9 cellular contexts compared by ENCODE assay signal in the genomic region with DNA sequence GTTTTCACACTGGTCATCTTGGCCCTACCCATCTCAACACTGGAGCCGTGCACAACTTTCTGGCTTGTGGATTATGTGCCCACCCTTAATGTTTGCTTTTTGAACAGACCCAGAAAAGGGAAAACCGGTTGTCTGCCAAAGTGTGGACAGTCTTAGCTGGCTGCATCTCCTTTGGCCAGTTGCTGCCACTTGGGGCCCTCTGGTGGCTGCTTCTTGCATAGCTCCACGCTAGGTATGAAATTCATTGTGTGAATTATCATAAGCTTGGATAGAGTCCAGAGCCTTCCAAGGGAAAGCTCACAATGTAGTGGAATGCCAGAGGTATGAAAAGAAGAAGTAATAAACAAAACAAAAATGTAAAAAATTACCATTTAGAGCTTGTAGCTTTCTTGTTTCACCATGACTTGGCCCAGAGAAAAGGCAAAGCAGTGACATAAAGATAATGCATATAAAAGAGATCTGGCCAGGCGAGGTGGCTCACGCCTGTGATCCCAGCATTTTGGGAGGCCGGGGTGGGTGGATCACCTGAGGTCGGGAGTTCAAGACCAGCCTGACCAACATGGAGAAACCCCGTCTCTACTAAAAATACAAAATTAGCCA. TPM values are rescaled to one million over a fixed set of nuclear protein-coding genes. Genes with fewer than 3 reads are reported as not detected.
A peak's percentile ranks its signal among the peaks of the same experiment; 100 is the strongest.
DNase-seq lines count a peak whose midpoint lies in the region; ATAC-seq, FAIRE-seq and TF ChIP-seq lines count a peak whose summit lies in the region.
"Had no signal": no experiment of that assay in that cellular context is flagged by ENCODE, and none has a peak within 500 bp of the region (broad histone marks: within the 10 kb centered on the region; RNA-seq: fewer than 3 reads in every experiment).

No MANE protein-coding gene starts in this region.

- H3K36me3 ChIP-seq in brain microvascular endothelial cell (replicated peaks): no peaks in the 10 kb centered on the region
- H3K36me3 ChIP-seq in kidney (ENCODE audit: control insufficient read depth in 1 of 2, insufficient read depth in 2 of 2, low read length in 2 of 2): no peaks in the 10 kb centered on the region
- H3K36me3 ChIP-seq: BLaER1 treated with 17β-estradiol and CSF1 and Interleukin-3, amounts not matched to agents 10 nM and 100 nM had no signal

- peak; percentile 97 for TF ChIP-seq CTCF in brain microvascular endothelial cell (IDR thresholded peaks at IDR 0.05; ENCODE audit: low read depth, low read length, missing control alignments)
- TF ChIP-seq CTCF in kidney (IDR thresholded peaks at IDR 0.05; ENCODE audit: borderline replicate concordance, extremely low read depth, insufficient read depth): peak; percentile 81

- H3K9me3 ChIP-seq in kidney (ENCODE audit: control insufficient read depth in 1 of 2, low read length in 2 of 2): no peaks in the 10 kb centered on the region

- in situ Hi-C loops in brain microvascular endothelial cell (cut with HindIII; ENCODE audit: low pct_ligation_motif_present, low sequenced_read_pairs): no loop called here

- ATAC-seq in GM21737 (IDR thresholded peaks at IDR 0.05; ENCODE audit: unreplicated experiment): peak; percentile 74

- DNase-seq in NCI-H1436 (lab: John Stamatoyannopoulos, UW): peak; percentile 28
- DNase-seq in NCI-H1436 treated with DMSO at 0.1 percent for 48 hours (lab: John Stamatoyannopoulos, UW): no peak
- DNase-seq in LHCN-M2 (ENCODE audit: low read depth): peak; percentile 54
- DNase-seq in T1000 (lab: John Stamatoyannopoulos, UW): peak; percentile 6
- peak; percentile 82 for DNase-seq in brain microvascular endothelial cell
- DNase-seq in kidney: no peak
- peak; percentile 74 to 78 for DNase-seq in stimulated activated CD4-positive, alpha-beta T cell treated with anti-CD3 and anti-CD28 coated beads, Interleukin-2, amount 100 ng/mL, for 24 hours

- intact Hi-C loops in kidney (cut with DNase I): no loop called here

- H3K27me3 ChIP-seq in brain microvascular endothelial cell (replicated peaks): no peaks in the 10 kb centered on the region
- H3K27me3 ChIP-seq: BLaER1 treated with 17β-estradiol and CSF1 and Interleukin-3, amounts not matched to agents 10 nM and 100 nM had no signal

- no peak overlapping the region for H3K9ac ChIP-seq in kidney (ENCODE audit: low read length in 2 of 2)
- H3K9ac ChIP-seq: BLaER1 treated with 17β-estradiol and CSF1 and Interleukin-3, amounts not matched to agents 10 nM and 100 nM had no signal

- peak; percentile 47 for FAIRE-seq in kidney (lab: Jason Lieb, UNC)

- H3K27ac ChIP-seq in brain microvascular endothelial cell (no peak overlapping the region), kidney (ENCODE audit: low read depth in 2 of 2, low read length in 2 of 2) (no peak overlapping the region)
- H3K27ac ChIP-seq: BLaER1 treated with 17β-estradiol and CSF1 and Interleukin-3, amounts not matched to agents 10 nM and 100 nM had no signal

- H3K4me3 ChIP-seq in brain microvascular endothelial cell (ENCODE audit: low read depth, low read length): no peak overlapping the region
- no peak overlapping the region for H3K4me3 ChIP-seq in kidney (ENCODE audit: low read length in 2 of 2)
- H3K4me3 ChIP-seq: BLaER1 treated with 17β-estradiol and CSF1 and Interleukin-3, amounts not matched to agents 10 nM and 100 nM had no signal

- no peaks in the 10 kb centered on the region for H3K4me1 ChIP-seq in kidney (ENCODE audit: control insufficient read depth in 1 of 2, insufficient read depth in 1 of 2, low read depth in 1 of 2, low read length in 2 of 2)

RNA-seq across cellular contexts. Expression of a gene that starts 12.5 kb away (rescaled TPM):
- total RNA-seq in LHCN-M2 (2014; rRNA removed) (not detected in 2 replicates), kidney (not detected)
- not detected for polyA plus RNA-seq in LHCN-M2 (2012)
- not detected for polyA plus RNA-seq in kidney (ENCODE audit: insufficient read depth, low read depth, low replicate concordance)

RNA-seq across cellular contexts. Expression of a gene that starts 31.3 kb away (rescaled TPM):
- not detected in 2 replicates for total RNA-seq in LHCN-M2 (2014; rRNA removed)
- polyA plus RNA-seq in LHCN-M2 (2012): not detected
- 1.8 TPM for total RNA-seq in kidney
- polyA plus RNA-seq in kidney (ENCODE audit: insufficient read depth, low read depth, low replicate concordance): 46.2 TPM

Comparison
In these comparisons a context has a peak if more than half of its experiments do, and no peak if none do; other contexts are left out.
1. DNase-seq: peak in NCI-H1436 (single experiment), LHCN-M2 (single experiment), T1000 (single experiment), brain microvascular endothelial cell (single experiment) and stimulated activated CD4-positive, alpha-beta T cell treated with anti-CD3 and anti-CD28 coated beads, Interleukin-2, amount 100 ng/mL, for 24 hours (2 of 2); none in NCI-H1436 treated with DMSO at 0.1 percent for 48 hours (single experiment) and kidney (single experiment).